Comparison of ENCODE assay signal across 8 cellular contexts in genomic region chr5:175967471-175968372, GRCh38. TPM values are rescaled to one million over a fixed set of nuclear protein-coding genes. Genes with fewer than 3 reads are reported as not detected.
DNase-seq lines count a peak whose midpoint lies in the region; ATAC-seq, FAIRE-seq and TF ChIP-seq lines count a peak whose summit lies in the region.
"Not testable (repeated sequence)": the region's sequence is repeated elsewhere in the genome, so short reads cannot be mapped to it uniquely, and the experiment has no call there.

Gene THOC3 (minus strand): TSS chr5:175968315. CDS start chr5:175968208, 107 bp downstream.

- H3K79me1 ChIP-seq in neuronal stem cell (ENCODE audit: low read depth, low read length): not testable (repeated sequence)

- H3K9ac ChIP-seq in DND-41 (ENCODE audit: low read depth, low read length): peak within 1 kb of the TSS; percentile 61
- H3K9ac ChIP-seq in astrocyte (ENCODE audit: low read length): peak within 1 kb of the TSS; percentile 74
- H3K9ac ChIP-seq in neuronal stem cell (ENCODE audit: low read depth, low read length, poor library complexity): peak within 1 kb of the TSS; percentile 90

- peak within 1 kb of the TSS; percentile 83 for H3K18ac ChIP-seq in neuronal stem cell (ENCODE audit: low read length)

- ATAC-seq in DND-41 (ENCODE audit: insufficient read depth, low read depth) (peak; percentile 98), GM21528 (IDR thresholded peaks at IDR 0.05; ENCODE audit: low FRiP score, unreplicated experiment) (peak; percentile 97), HG03565 (IDR thresholded peaks at IDR 0.05; ENCODE audit: unreplicated experiment) (peak; percentile 99), Right ventricle myocardium inferior (peak; percentile 100)

- not testable (repeated sequence) for H3K79me2 ChIP-seq in DND-41 (ENCODE audit: insufficient read depth, low read length); astrocyte (ENCODE audit: insufficient read depth, low read length)

- not testable (repeated sequence) for H3K14ac ChIP-seq in neuronal stem cell (ENCODE audit: low read length)

- H3K4me1 ChIP-seq in DND-41 (ENCODE audit: insufficient read depth, low read length); astrocyte (ENCODE audit: insufficient read depth, low read length); neuronal stem cell (ENCODE audit: control insufficient read depth in 2 of 2, insufficient read depth in 1 of 2, low read depth in 1 of 2, low read length in 2 of 2): not testable (repeated sequence)

- H3K27me3 ChIP-seq in DND-41 (ENCODE audit: insufficient read depth, low read length, poor library complexity); astrocyte (ENCODE audit: insufficient read depth, low read length); neuronal stem cell (ENCODE audit: control insufficient read depth in 3 of 3, insufficient read depth in 3 of 3, low read depth in 1 of 3, low read length in 3 of 3): not testable (repeated sequence)

- peak within 1 kb of the TSS; percentile 67 for H3K27ac ChIP-seq in DND-41 (ENCODE audit: low read length)
- H3K27ac ChIP-seq in astrocyte (ENCODE audit: low read depth, low read length); neuronal stem cell (replicated peaks; ENCODE audit: low read length): not testable (repeated sequence)

- intact Hi-C loops in Right ventricle myocardium inferior (cut with DNase I): not testable (repeated sequence)

- H3K27ac Mint-ChIP-seq in astrocyte (ENCODE audit: unreplicated experiment): not testable (repeated sequence)

- H3K4me3 ChIP-seq in DND-41 (ENCODE audit: low read depth in 1 of 2, low read length in 2 of 2) (peak within 1 kb of the TSS; percentile 41 to 82; a peak in 3 of 4 replicates), astrocyte (ENCODE audit: insufficient read depth, low read depth, low read length) (peak within 1 kb of the TSS; percentile 66), neuronal stem cell (ENCODE audit: low read length in 2 of 2) (peak within 1 kb of the TSS; percentile 60 to 91)

- H3K4me2 ChIP-seq in DND-41 (ENCODE audit: insufficient read depth, low read length): peak within 1 kb of the TSS; percentile 55
- peak within 1 kb of the TSS; percentile 77 for H3K4me2 ChIP-seq in astrocyte (ENCODE audit: low read length)
- H3K4me2 ChIP-seq in neuronal stem cell (ENCODE audit: insufficient read depth, low read length, poor library complexity, severe bottlenecking): peak within 1 kb of the TSS; percentile 25

- H2BK120ac ChIP-seq in neuronal stem cell (ENCODE audit: low read depth, low read length): not testable (repeated sequence)

- not testable (repeated sequence) for FAIRE-seq in astrocyte (lab: Jason Lieb, UNC)

- TF ChIP-seq CTCF in DND-41 (IDR thresholded peaks at IDR 0.05; ENCODE audit: borderline replicate concordance, extremely low read depth, low read length, poor library complexity, severe bottlenecking); astrocyte (IDR thresholded peaks at IDR 0.05; ENCODE audit: insufficient read depth, low read depth, low read length): not testable (repeated sequence)

- not testable (repeated sequence) for H4K8ac ChIP-seq in neuronal stem cell (ENCODE audit: low read depth, low read length)

- H3K4ac ChIP-seq in neuronal stem cell (ENCODE audit: low read length): not testable (repeated sequence)

- not testable (repeated sequence) for H2BK15ac ChIP-seq in neuronal stem cell (ENCODE audit: low read length)

- not testable (repeated sequence) for H4K91ac ChIP-seq in neuronal stem cell (ENCODE audit: low read depth, low read length, poor library complexity)

- not testable (repeated sequence) for H3K27me3 Mint-ChIP-seq in astrocyte (ENCODE audit: low read depth, unreplicated experiment)

- H3K36me3 Mint-ChIP-seq in astrocyte (ENCODE audit: low read depth, unreplicated experiment): not testable (repeated sequence)

- not testable (repeated sequence) for H2BK5ac ChIP-seq in neuronal stem cell (ENCODE audit: low read length)

- DNase-seq in DND-41: peak; percentile 84
- DNase-seq in T-helper 9 cell: peak; percentile 50
- peak; percentile 23 for DNase-seq in astrocyte (ENCODE audit: low read depth)
- DNase-seq in Right ventricle myocardium inferior (ENCODE audit: missing footprints): peak; percentile 88
- DNase-seq in neuronal stem cell (ENCODE audit: low spot score): peak; percentile 78
- DNase-seq in stimulated activated CD8-positive, alpha-beta memory T cell treated with anti-CD3 and anti-CD28 coated beads, Interleukin-4, amount 100 ng/mL, for 48 hours: peak; percentile 72

- no CpG with 5 or more reads among the region's 67 CpGs for WGBS in neuronal stem cell (ENCODE audit: extremely low coverage in 2 of 2, insufficient read length in 2 of 2, insufficient replicate concordance in 1 of 2), 2 donors

- not testable (repeated sequence) for H4K20me1 ChIP-seq in DND-41 (ENCODE audit: insufficient read depth, low read length); astrocyte (ENCODE audit: insufficient read depth, low read length)

- H2AFZ ChIP-seq in DND-41 (ENCODE audit: low read depth, low read length): peak within 1 kb of the TSS; percentile 83
- peak within 1 kb of the TSS; percentile 92 for H2AFZ ChIP-seq in astrocyte (ENCODE audit: low read depth, low read length)
- peak within 1 kb of the TSS; percentile 91 for H2AFZ ChIP-seq in neuronal stem cell (ENCODE audit: low read length)

- H3K23ac ChIP-seq in neuronal stem cell (ENCODE audit: low read depth, low read length, poor library complexity): not testable (repeated sequence)

- not testable (repeated sequence) for H2AK5ac ChIP-seq in neuronal stem cell (ENCODE audit: low read depth, low read length)

- H3K36me3 ChIP-seq in DND-41 (ENCODE audit: insufficient read depth, low read length); astrocyte (ENCODE audit: insufficient read depth, low read length): not testable (repeated sequence)
- H3K36me3 ChIP-seq in neuronal stem cell (replicated peaks in 1 of 2; ENCODE audit: control insufficient read depth in 2 of 2, insufficient read depth in 2 of 2, low read length in 2 of 2): peaks cover 0 to 11% of the 10 kb centered on the region in 2 donors

- H3K4me1 Mint-ChIP-seq in astrocyte (ENCODE audit: low read depth, unreplicated experiment): not testable (repeated sequence)

- H3K4me3 Mint-ChIP-seq in astrocyte (ENCODE audit: unreplicated experiment): peak within 1 kb of the TSS; percentile 89

- not testable (repeated sequence) for H2BK12ac ChIP-seq in neuronal stem cell (ENCODE audit: low read length)

- H3K9me3 Mint-ChIP-seq in astrocyte (ENCODE audit: unreplicated experiment): not testable (repeated sequence)

- H3K9me3 ChIP-seq in DND-41 (ENCODE audit: insufficient read depth, low read length, severe bottlenecking); astrocyte (ENCODE audit: insufficient read depth, low read depth, low read length); neuronal stem cell (replicated peaks in 1 of 2; ENCODE audit: control insufficient read depth in 2 of 2, insufficient read depth in 1 of 2, low read depth in 1 of 2, low read length in 2 of 2): not testable (repeated sequence)

RNA-seq across cellular contexts. Expression of gene THOC3, which starts in this region (rescaled TPM):
- total RNA-seq in astrocyte: 55.0 and 55.1 TPM in 2 replicates
- 10.0 TPM for total RNA-seq in Right ventricle myocardium inferior
- 42.9 TPM for polyA plus RNA-seq in neuronal stem cell (2013, experiment 1 of 2)
- 43.1 TPM for polyA plus RNA-seq in neuronal stem cell (2013, experiment 2 of 2)

Comparison
In these comparisons a context has a peak if more than half of its experiments do, and no peak if none do; other contexts are left out.
1. DNase-seq: peak in every context shown above with its lines; median percentile 88 in Right ventricle myocardium inferior; 84 in DND-41; 78 in neuronal stem cell; 72 in stimulated activated CD8-positive, alpha-beta memory T cell treated with anti-CD3 and anti-CD28 coated beads, Interleukin-4, amount 100 ng/mL, for 48 hours; 50 in T-helper 9 cell; 23 in astrocyte.
2. H3K4me2 ChIP-seq: peak in every context shown above with its lines; median percentile 77 in astrocyte; 55 in DND-41; 25 in neuronal stem cell.